ENCODE assay signal across 8 cellular contexts in genomic region chr22:49961601-49962011, GRCh38. TPM values are rescaled to one million over a fixed set of nuclear protein-coding genes. Genes with fewer than 3 reads are reported as not detected.
DNase-seq lines count a peak whose midpoint lies in the region; FAIRE-seq and TF ChIP-seq lines count a peak whose summit lies in the region.

No MANE protein-coding gene starts in this region.

- peak overlapping the region; percentile 91 for H3K9ac ChIP-seq in OCI-LY1 (ENCODE audit: low read length)

- no peak for FAIRE-seq in frontal cortex (lab: Jason Lieb, UNC)

- DNase-seq in CD14-positive monocyte (ENCODE audit: low spot score) (peak; percentile 44), nephron progenitor cell (peak; percentile 49), frontal cortex (ENCODE audit: low spot score in 2 of 2) (no peak), cortex of kidney (lab: John Stamatoyannopoulos, UW) (no peak), NCI-H2081 treated with DMSO at 0.1 percent for 48 hours (lab: John Stamatoyannopoulos, UW) (no peak), iPS-NIHi11 (ENCODE audit: low spot score) (no peak)
- DNase-seq in effector memory CD4-positive, alpha-beta T cell = no peak

- H3K4me1 Mint-ChIP-seq in CD14-positive monocyte = peaks cover 46% of the 10 kb centered on the region
- peaks cover 41% of the 10 kb centered on the region for H3K4me1 Mint-ChIP-seq in nephron progenitor cell

- H3K36me3 Mint-ChIP-seq in CD14-positive monocyte (peaks cover 15 to 35% of the 10 kb centered on the region in 2 donors), nephron progenitor cell (ENCODE audit: low read depth) (no peaks in the 10 kb centered on the region)

- H3F3A ChIP-seq in OCI-LY1 (ENCODE audit: insufficient read depth, low read length) = 0 out of 2 replicates have a peak, but pooled peaks cover 3% of the 10 kb centered on the region

- TF ChIP-seq CTCF in CD14-positive monocyte (IDR thresholded peaks at IDR 0.05) (no peak), OCI-LY1 (IDR thresholded peaks at IDR 0.05; ENCODE audit: low read length) (no peak), nephron progenitor cell (IDR thresholded peaks at IDR 0.05) (no peak)

- H3K27me3 ChIP-seq in OCI-LY1 (ENCODE audit: insufficient read depth, low read length) = no peaks in the 10 kb centered on the region
- H3K27me3 ChIP-seq in effector memory CD4-positive, alpha-beta T cell (replicated peaks; ENCODE audit: control insufficient read depth, insufficient read depth, low read length, poor library complexity, severe bottlenecking) = no peaks in the 10 kb centered on the region

- peaks cover 39% of the 10 kb centered on the region for H3K36me3 ChIP-seq in OCI-LY1 (ENCODE audit: insufficient read depth, low read length)
- peaks cover 17% of the 10 kb centered on the region for H3K36me3 ChIP-seq in effector memory CD4-positive, alpha-beta T cell (ENCODE audit: control insufficient read depth, insufficient read depth, low read length)

- H3K27ac ChIP-seq in OCI-LY1 (ENCODE audit: low read depth, low read length, poor library complexity, severe bottlenecking) = no peak overlapping the region
- peak overlapping the region; percentile 97 for H3K27ac ChIP-seq in effector memory CD4-positive, alpha-beta T cell (ENCODE audit: insufficient read depth, low read length, poor library complexity, severe bottlenecking)

- no peak overlapping the region for H2AFZ ChIP-seq in OCI-LY1 (ENCODE audit: low read length)

- H3K27me3 Mint-ChIP-seq in CD14-positive monocyte (ENCODE audit: low read depth in 3 of 3) (no peaks in the 10 kb centered on the region), nephron progenitor cell (ENCODE audit: low read depth, poor library complexity) (no peaks in the 10 kb centered on the region)

- H3K9me3 Mint-ChIP-seq in CD14-positive monocyte = no peaks in the 10 kb centered on the region
- H3K9me3 Mint-ChIP-seq in nephron progenitor cell = no peaks in the 10 kb centered on the region

- H3K4me3 Mint-ChIP-seq in CD14-positive monocyte (peak overlapping the region; percentile 90 to 95), nephron progenitor cell (peak overlapping the region; percentile 86)

- H3K9me2 ChIP-seq in OCI-LY1 (ENCODE audit: low read depth, low read length) = no peaks in the 10 kb centered on the region

- intact Hi-C loops in CD14-positive monocyte (cut with micrococcal nuclease) = loop anchor here in 1 of 2 donors (10.0 kb wide), 1 partner anchor 343 kb away; the partner anchor contains the start of gene PLXNB2

- H4K20me1 ChIP-seq in OCI-LY1 (ENCODE audit: insufficient read depth, low read length) = no peaks in the 10 kb centered on the region

- no peaks in the 10 kb centered on the region for H3K9me3 ChIP-seq in OCI-LY1 (ENCODE audit: low read length)
- no peaks in the 10 kb centered on the region for H3K9me3 ChIP-seq in effector memory CD4-positive, alpha-beta T cell (ENCODE audit: control insufficient read depth, low read length)

- H3K79me2 ChIP-seq in OCI-LY1 (ENCODE audit: insufficient read depth, low read length) = no peaks in the 10 kb centered on the region

- peaks cover 19% of the 10 kb centered on the region for H3K4me1 ChIP-seq in OCI-LY1 (ENCODE audit: insufficient read depth, low read length, severe bottlenecking)
- peaks cover 31% of the 10 kb centered on the region for H3K4me1 ChIP-seq in effector memory CD4-positive, alpha-beta T cell (ENCODE audit: control insufficient read depth, insufficient read depth, low read length, poor library complexity, severe bottlenecking)

- H3K4me2 ChIP-seq in OCI-LY1 (ENCODE audit: low read length) = peak overlapping the region; percentile 93

- H3K4me3 ChIP-seq in OCI-LY1 (ENCODE audit: low read depth, low read length, poor library complexity, severe bottlenecking) = peak overlapping the region; percentile 96
- H3K4me3 ChIP-seq in effector memory CD4-positive, alpha-beta T cell (ENCODE audit: insufficient read depth, low read depth, low read length, poor library complexity, severe bottlenecking) = peak overlapping the region; percentile 89

- H3K27ac Mint-ChIP-seq in CD14-positive monocyte (peak overlapping the region; percentile 89 to 95 (median 91)), nephron progenitor cell (peak overlapping the region; percentile 69)

RNA-seq across cellular contexts. Expression of gene PIM3, which starts 1.0 kb away (rescaled TPM):
- polyA plus RNA-seq in CD14-positive monocyte = 10 to 100 TPM; 38.8 to 40.4 TPM
- total RNA-seq in frontal cortex = 16.3 TPM

RNA-seq across cellular contexts. Expression of gene CRELD2, which starts 43.2 kb away (rescaled TPM):
- polyA plus RNA-seq in CD14-positive monocyte = 10 to 100 TPM; 20.3 to 27.6 TPM
- 17.5 TPM for total RNA-seq in frontal cortex

RNA-seq across cellular contexts. Expression of gene ALG12, which starts 43.4 kb away (rescaled TPM):
- polyA plus RNA-seq in CD14-positive monocyte = 1 to 10 TPM; 7.2 to 9.5 TPM
- 8.6 TPM for total RNA-seq in frontal cortex

RNA-seq across cellular contexts. Expression of gene IL17REL, which starts 51.0 kb away (rescaled TPM):
- polyA plus RNA-seq in CD14-positive monocyte = not detected
- under 0.01 TPM for total RNA-seq in frontal cortex

Comparison
In these comparisons a context has a peak if more than half of its experiments do, and no peak if none do; other contexts are left out.
1. DNase-seq: peak in CD14-positive monocyte (single experiment) and nephron progenitor cell (single experiment); none in effector memory CD4-positive, alpha-beta T cell (0 of 3), frontal cortex (0 of 2), cortex of kidney (single experiment), NCI-H2081 treated with DMSO at 0.1 percent for 48 hours (single experiment) and iPS-NIHi11 (single experiment).